Comparison of ENCODE assay signal across 7 cellular contexts in genomic region chr16:21376196-21376899, GRCh38.
DNase-seq lines count a peak whose midpoint lies in the region; ATAC-seq, FAIRE-seq and TF ChIP-seq lines count a peak whose summit lies in the region.
"Not testable (repeated sequence)": the region's sequence is repeated elsewhere in the genome, so short reads cannot be mapped to it uniquely, and the experiment has no call there.

No MANE protein-coding gene starts in this region.

- H2AK5ac ChIP-seq in IMR-90 (ENCODE audit: low read depth, low read length); H1 (ENCODE audit: low read depth, low read length): not testable (repeated sequence)

- H3K56ac ChIP-seq in IMR-90 (ENCODE audit: extremely low read depth, insufficient read depth, low read length); H1 (replicated peaks; ENCODE audit: insufficient read length, low read depth, low read length): not testable (repeated sequence)

- not testable (repeated sequence) for H3K79me1 ChIP-seq in IMR-90 (ENCODE audit: low read depth in 1 of 2, low read length in 2 of 2); H1 (ENCODE audit: low read depth, low read length)

- not testable (repeated sequence) for H3K4me3 ChIP-seq in HEK293 (ENCODE audit: low read depth, low read length); IMR-90 (ENCODE audit: insufficient read depth, low read depth, low read length); Karpas-422 (ENCODE audit: low read length); K562; H1 (ENCODE audit: extremely low read depth in 1 of 4, insufficient read depth in 2 of 4, low read depth in 3 of 4, low read length in 4 of 4); HepG2 (replicated peaks in 1 of 3; ENCODE audit: insufficient read depth in 1 of 3, low read depth in 2 of 3, low read length in 3 of 3); spleen

- WGBS in IMR-90 (ENCODE audit: extremely low coverage in 2 of 2, insufficient read length in 1 of 2), 2 experiments: 98% methylated on average over 6 of the region's 22 CpGs; no CpG with 5 or more reads in 1 of the 2 experiments
- 59% methylated on average over 14 of the region's 22 CpGs for WGBS in K562 (ENCODE audit: insufficient coverage, low coverage, missing lambda C conversion rate)
- 94% methylated on average over 20 of the region's 22 CpGs; no CpG with 5 or more reads in 1 of the 2 experiments for WGBS in H1 (ENCODE audit: extremely low coverage in 1 of 2, insufficient coverage in 1 of 2, insufficient read length in 1 of 2, insufficient replicate concordance in 2 of 2, low coverage in 1 of 2, low lambda C conversion rate in 2 of 2, missing lambda C conversion rate in 1 of 2), 2 experiments
- 94% methylated on average over 18 of the region's 22 CpGs for WGBS in HepG2 (ENCODE audit: low lambda C conversion rate)
- 89 to 98% (median 97%) methylated on average over 12 to 20 of the region's 22 CpGs for WGBS in spleen, 5 donors

- intact Hi-C loops in IMR-90 (cut with micrococcal nuclease); K562 (cut with micrococcal nuclease); HepG2 (cut with micrococcal nuclease; ENCODE audit: unreplicated experiment); spleen (cut with DNase I; ENCODE audit: low total_unique reads): not testable (repeated sequence)

- not testable (repeated sequence) for H2BK12ac ChIP-seq in H1 (ENCODE audit: low read depth, low read length)

- not testable (repeated sequence) for H4K20me1 ChIP-seq in IMR-90 (ENCODE audit: insufficient read depth, low read length); Karpas-422 (ENCODE audit: insufficient read depth, low read depth, low read length); K562 (replicated peaks; ENCODE audit: control insufficient read depth, insufficient read depth, low read length); H1 (replicated peaks in 1 of 2; ENCODE audit: control insufficient read depth in 1 of 2, insufficient read depth in 2 of 2, low read length in 2 of 2); HepG2 (ENCODE audit: insufficient read depth, low read length)

- not testable (repeated sequence) for FAIRE-seq in K562 (lab: Jason Lieb, UNC); H1 (lab: Jason Lieb, UNC); HepG2 (lab: Jason Lieb, UNC)

- DNase-seq in IMR-90; K562 (ENCODE audit: extremely low read depth in 1 of 4, low spot score in 3 of 4); H1 (ENCODE audit: low read depth in 1 of 2, low spot score in 2 of 2); HepG2 (ENCODE audit: low spot score): not testable (repeated sequence)
- peak; percentile 33 for DNase-seq in Karpas-422
- peak; percentile 37 for DNase-seq in spleen

- not testable (repeated sequence) for H3K4me2 ChIP-seq in IMR-90 (ENCODE audit: low read depth, low read length); Karpas-422 (ENCODE audit: low read depth, low read length, poor library complexity, severe bottlenecking); K562 (ENCODE audit: insufficient read depth, low read length); H1 (ENCODE audit: insufficient read depth in 1 of 2, low read depth in 2 of 2, low read length in 2 of 2); HepG2 (ENCODE audit: low read depth, low read length)

- not testable (repeated sequence) for H3K9ac ChIP-seq in IMR-90 (ENCODE audit: low read depth, low read length); Karpas-422 (ENCODE audit: low read length); K562 (ENCODE audit: insufficient read depth in 1 of 2, low read depth in 2 of 2, low read length in 2 of 2); H1 (replicated peaks in 1 of 4; ENCODE audit: extremely low read depth in 1 of 4, low read depth in 3 of 4, low read length in 3 of 4); HepG2 (ENCODE audit: insufficient read depth, low read depth, low read length)

- H4K5ac ChIP-seq in IMR-90 (ENCODE audit: low read depth, low read length); H1 (ENCODE audit: insufficient read length, low read depth, low read length): not testable (repeated sequence)

- H3K23ac ChIP-seq in IMR-90 (ENCODE audit: low read depth, low read length); H1 (ENCODE audit: insufficient read length): not testable (repeated sequence)

- H2AFZ ChIP-seq in IMR-90 (replicated peaks; ENCODE audit: low read length, poor library complexity); Karpas-422 (ENCODE audit: low read length); K562 (ENCODE audit: low read depth, low read length); H1 (ENCODE audit: low read length); HepG2 (ENCODE audit: low read length): not testable (repeated sequence)

- H3K18ac ChIP-seq in IMR-90 (ENCODE audit: low read depth, low read length); H1 (ENCODE audit: extremely low read depth, low read length): not testable (repeated sequence)

- H2BK20ac ChIP-seq in IMR-90 (ENCODE audit: low read depth, low read length): 0 out of 2 replicates have a peak overlapping the region, but pooled peaks have one; percentile 14
- not testable (repeated sequence) for H2BK20ac ChIP-seq in H1 (ENCODE audit: low read length)

- TF ChIP-seq CTCF in HEK293 (tag by site-specific recombination; IDR thresholded peaks at IDR 0.05); IMR-90 (conservative IDR thresholded peaks at IDR 0.05; ENCODE audit: low read depth, low read length); K562 (IDR thresholded peaks at IDR 0.05 in 2 of 3, conservative IDR thresholded peaks at IDR 0.05 in 1 of 3; ENCODE audit: insufficient read depth in 2 of 3, low read depth in 1 of 3, low read length in 3 of 3); H1 (IDR thresholded peaks at IDR 0.05; ENCODE audit: control extremely low read depth in 1 of 3, insufficient read depth in 1 of 3, low read depth in 1 of 3, low read length in 3 of 3); HepG2 (CRISPR knock-in tag; IDR thresholded peaks at IDR 0.05); spleen (IDR thresholded peaks at IDR 0.05 in 8 of 11, conservative IDR thresholded peaks at IDR 0.05 in 3 of 11): not testable (repeated sequence)

- not testable (repeated sequence) for H3K4ac ChIP-seq in IMR-90 (ENCODE audit: low read depth, low read length); H1 (replicated peaks; ENCODE audit: insufficient read length, low read depth, low read length)

- not testable (repeated sequence) for H3K79me2 ChIP-seq in Karpas-422 (ENCODE audit: low read length); K562 (ENCODE audit: control insufficient read depth, insufficient read depth, low read length); H1 (ENCODE audit: control insufficient read depth in 1 of 2, insufficient read depth in 2 of 2, low read length in 2 of 2); HepG2 (ENCODE audit: insufficient read depth, low read length)

- not testable (repeated sequence) for H2AK9ac ChIP-seq in IMR-90 (replicated peaks; ENCODE audit: low read depth, low read length, poor library complexity)

- H3K27me3 ChIP-seq in IMR-90 (ENCODE audit: control insufficient read depth, insufficient read depth, low read length); Karpas-422 (ENCODE audit: low read length); K562 (ENCODE audit: control insufficient read depth in 2 of 2, insufficient read depth in 2 of 2, low read length in 2 of 2); H1 (replicated peaks in 1 of 4; ENCODE audit: control insufficient read depth in 3 of 4, extremely low read depth in 1 of 4, insufficient read depth in 3 of 4, low read length in 3 of 4); HepG2 (ENCODE audit: control insufficient read depth in 1 of 2, insufficient read depth in 2 of 2, low read length in 2 of 2); spleen (replicated peaks in 1 of 7): not testable (repeated sequence)

- H3K23me2 ChIP-seq in H1 (ENCODE audit: low read depth, low read length): not testable (repeated sequence)

- H3K9me2 ChIP-seq in Karpas-422 (replicated peaks; ENCODE audit: insufficient read depth, low read length): not testable (repeated sequence)

- not testable (repeated sequence) for H4K8ac ChIP-seq in IMR-90 (ENCODE audit: low read depth in 2 of 2, low read length in 2 of 2); H1 (ENCODE audit: extremely low read depth, insufficient read depth, low read length)

- in situ Hi-C loops in IMR-90 (cut with MboI; ENCODE audit: low sequenced_read_pairs); K562 (cut with MboI); HepG2 (cut with HindIII; ENCODE audit: extremely low pct_ligation_motif_present, low pct_unique_long_range_greater_than_20kb): not testable (repeated sequence)

- H3K9me1 ChIP-seq in IMR-90 (ENCODE audit: insufficient read depth, low read length); K562 (ENCODE audit: control insufficient read depth, insufficient read depth, low read length): not testable (repeated sequence)

- not testable (repeated sequence) for ATAC-seq in IMR-90 (ENCODE audit: low read depth); K562; HepG2

- not testable (repeated sequence) for BruUV-seq in IMR-90 (replicated peaks; lab: Mats Ljungman, UMichigan); K562 (replicated peaks; lab: Mats Ljungman, UMichigan); HepG2 (replicated peaks; lab: Mats Ljungman, UMichigan)

- TF ChIP-seq RAD21 in IMR-90 (IDR thresholded peaks at IDR 0.05; ENCODE audit: low read length); K562 (CRISPR knock-in tag; conservative IDR thresholded peaks at IDR 0.05 in 1 of 2, IDR thresholded peaks at IDR 0.05 in 1 of 2); H1 (IDR thresholded peaks at IDR 0.05 in 1 of 2, conservative IDR thresholded peaks at IDR 0.05 in 1 of 2; ENCODE audit: low read depth in 2 of 2, low read length in 2 of 2); HepG2 (CRISPR knock-in tag; IDR thresholded peaks at IDR 0.05): not testable (repeated sequence)

- H2BK15ac ChIP-seq in IMR-90 (ENCODE audit: low read depth, low read length); H1 (ENCODE audit: low read length): not testable (repeated sequence)

- CTCF ChIA-PET in HEK293 (lab: Yijun Ruan, JAX); IMR-90 (lab: Yijun Ruan, JAX); K562 (lab: Yijun Ruan, JAX; ENCODE audit: low intra/inter-chr PET ratio); H1 (lab: Charles Lee; ENCODE audit: partially characterized antibody); HepG2 (lab: Yijun Ruan, JAX; ENCODE audit: low intra/inter-chr PET ratio, low total read pairs): not testable (repeated sequence)

- not testable (repeated sequence) for H2BK5ac ChIP-seq in IMR-90 (ENCODE audit: low read depth, low read length, poor library complexity, severe bottlenecking); H1 (ENCODE audit: low read depth, low read length)

- H2BK120ac ChIP-seq in IMR-90 (ENCODE audit: low read depth, low read length): 0 out of 2 replicates have a peak overlapping the region, but pooled peaks have one; percentile 40
- H2BK120ac ChIP-seq in H1 (replicated peaks; ENCODE audit: low read depth, low read length): not testable (repeated sequence)

- TF ChIP-seq POLR2A in IMR-90 (IDR thresholded peaks at IDR 0.05; ENCODE audit: low read depth, low read length); K562 (conservative IDR thresholded peaks at IDR 0.05); H1 (IDR thresholded peaks at IDR 0.05; ENCODE audit: control extremely low read depth in 1 of 2, low read depth in 2 of 2, low read length in 2 of 2); HepG2 (IDR thresholded peaks at IDR 0.05; ENCODE audit: insufficient read depth in 1 of 2, low read depth in 2 of 2, low read length in 2 of 2); spleen (IDR thresholded peaks at IDR 0.05): not testable (repeated sequence)

- not testable (repeated sequence) for H3K36me3 ChIP-seq in HEK293 (ENCODE audit: control insufficient read depth in 2 of 2, insufficient read depth in 1 of 2, low read length in 2 of 2); IMR-90 (ENCODE audit: control insufficient read depth, insufficient read depth, low read length); Karpas-422 (ENCODE audit: insufficient read depth, low read length); K562 (ENCODE audit: control insufficient read depth, insufficient read depth, low read length); H1 (ENCODE audit: control insufficient read depth in 2 of 4, insufficient read depth in 4 of 4, low read length in 3 of 4); HepG2 (replicated peaks in 1 of 2; ENCODE audit: control insufficient read depth in 1 of 2, insufficient read depth in 2 of 2, low read length in 2 of 2); spleen

- dilution Hi-C loops in IMR-90 (cut with HindIII; ENCODE audit: low sequenced_read_pairs, unreplicated experiment): not testable (repeated sequence)

- not testable (repeated sequence) for H3K4me1 ChIP-seq in HEK293 (ENCODE audit: control insufficient read depth, insufficient read depth, low read length); IMR-90 (ENCODE audit: control insufficient read depth, insufficient read depth, low read length); Karpas-422 (ENCODE audit: low read length); K562 (replicated peaks in 1 of 2; ENCODE audit: control insufficient read depth in 2 of 2, insufficient read depth in 2 of 2, low read length in 2 of 2); H1 (replicated peaks in 1 of 4; ENCODE audit: control insufficient read depth in 3 of 4, insufficient read depth in 4 of 4, low read length in 3 of 4); spleen
- peaks cover 20% of the 10 kb centered on the region for H3K4me1 ChIP-seq in HepG2 (ENCODE audit: insufficient read depth, low read length)

- not testable (repeated sequence) for H4K91ac ChIP-seq in IMR-90 (ENCODE audit: insufficient read depth, low read depth, low read length); H1 (replicated peaks; ENCODE audit: insufficient read length, low read length)

- H3K27ac ChIP-seq in HEK293 (ENCODE audit: extremely low read depth, low read depth, low read length); IMR-90 (ENCODE audit: insufficient read depth, low read length); Karpas-422 (ENCODE audit: low read length); K562 (ENCODE audit: extremely low read depth, low read depth, low read length); H1 (ENCODE audit: low read depth, low read length); HepG2 (ENCODE audit: extremely low read length, insufficient read depth, low read length); spleen: not testable (repeated sequence)

- POLR2A ChIA-PET in HEK293 (lab: Yijun Ruan, JAX); IMR-90 (lab: Charles Lee; ENCODE audit: unreplicated experiment); K562 (lab: Yijun Ruan, JAX); H1 (lab: Charles Lee; ENCODE audit: partially characterized antibody); HepG2 (lab: Yijun Ruan, JAX): not testable (repeated sequence)

- not testable (repeated sequence) for H3K9me3 ChIP-seq in HEK293 (ENCODE audit: control insufficient read depth, insufficient read depth, low read depth, low read length); IMR-90 (ENCODE audit: control insufficient read depth, insufficient read depth, low read length); Karpas-422 (ENCODE audit: low read length); K562 (replicated peaks; ENCODE audit: control insufficient read depth, insufficient read depth, low read depth, low read length); H1 (ENCODE audit: insufficient read depth in 2 of 2, low read depth in 1 of 2, low read length in 1 of 2); HepG2 (ENCODE audit: low read length); spleen

- TF ChIP-seq EP300 in K562 (IDR thresholded peaks at IDR 0.05; ENCODE audit: low read length); H1 (IDR thresholded peaks at IDR 0.05; ENCODE audit: borderline replicate concordance in 1 of 2, low read depth in 2 of 2, low read length in 2 of 2); HepG2 (IDR thresholded peaks at IDR 0.05; ENCODE audit: low read depth in 2 of 2, low read length in 2 of 2); HepG2 (CRISPR knock-in tag; IDR thresholded peaks at IDR 0.05; ENCODE audit: borderline replicate concordance): not testable (repeated sequence)

- not testable (repeated sequence) for H3K14ac ChIP-seq in IMR-90 (replicated peaks; ENCODE audit: low read depth, low read length); H1 (ENCODE audit: insufficient read length)
